In the genomic region with DNA sequence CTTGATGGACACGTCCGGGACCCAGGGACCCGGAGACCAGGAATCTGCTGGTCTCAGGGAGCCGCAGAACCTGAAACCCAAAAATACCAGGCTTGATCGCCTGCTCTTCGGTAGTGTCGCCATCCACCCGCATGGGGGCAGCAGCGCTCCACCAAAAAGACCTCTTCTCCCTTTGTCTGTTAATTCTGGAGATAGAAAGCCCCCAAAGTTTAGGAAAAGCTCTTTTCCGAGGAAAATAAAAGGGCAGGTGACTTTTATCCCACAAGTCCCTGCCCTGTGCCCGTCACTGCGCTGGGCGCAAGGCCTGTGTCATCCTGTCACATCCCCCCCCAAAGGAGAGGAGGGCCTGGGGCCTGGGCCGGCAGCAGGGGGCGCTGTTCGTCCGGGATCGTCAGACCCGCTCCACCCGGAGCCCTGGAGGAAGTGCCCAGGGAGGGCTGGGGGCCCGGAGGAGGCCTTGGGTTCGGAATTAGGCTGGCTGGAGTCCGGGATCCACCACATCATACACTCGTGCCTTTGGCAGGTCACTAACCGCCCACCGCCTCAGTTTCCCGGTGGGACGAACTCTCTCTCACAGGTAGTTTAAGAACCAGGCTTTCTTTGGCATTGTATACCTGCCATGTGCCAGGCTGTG, we compare ENCODE assay signal across 8 cellular contexts. TPM values are rescaled to one million over a fixed set of nuclear protein-coding genes. Genes with fewer than 3 reads are reported as not detected.
DNase-seq lines count a peak whose midpoint lies in the region; ATAC-seq and TF ChIP-seq lines count a peak whose summit lies in the region.

No MANE protein-coding gene starts in this region.

- DNase-seq in NCI-H82 (lab: John Stamatoyannopoulos, UW) (peak; percentile 83), NCI-H82 treated with DMSO at 0.1 percent for 48 hours (lab: John Stamatoyannopoulos, UW; ENCODE audit: unreplicated experiment) (no peak), NCI-H345 (lab: John Stamatoyannopoulos, UW) (peak; percentile 68), chondrocyte (ENCODE audit: low spot score) (no peak), left kidney (ENCODE audit: low read depth, low spot score) (peak; percentile 89)
- DNase-seq in activated CD4-positive, alpha-beta T cell treated with anti-CD3 and anti-CD28 coated beads for 36 hours, result peak; percentile 96
- DNase-seq in stimulated activated CD4-positive, alpha-beta T cell treated with anti-CD3 and anti-CD28 coated beads, Interleukin-1b, Interleukin-23, amount 100 ng/mL, for 4 hours (ENCODE audit: low read depth in 2 of 2), result peak; percentile 94 to 97

- peak; percentile 29 for ATAC-seq in HG03064 (IDR thresholded peaks at IDR 0.05; ENCODE audit: low read depth, unreplicated experiment)
- ATAC-seq in activated CD4-positive, alpha-beta T cell treated with anti-CD3 and anti-CD28 coated beads for 36 hours, result peak; percentile 10

- intact Hi-C loops in activated CD4-positive, alpha-beta T cell treated with anti-CD3 and anti-CD28 coated beads for 36 hours (cut with DNase I, micrococcal nuclease), result loop anchor here (1.0 to 10.0 kb wide), 34 partner anchors 13 to 1290 kb away; partner anchors contain the start of genes DAD1 (in 2 of the 2), HNRNPC (in 1 of the 2), LRP10 (in 1 of the 2) and MRPL52 (in 1 of the 2)

- TF ChIP-seq CTCF in chondrocyte (IDR thresholded peaks at IDR 0.05), result peak; percentile 100

- no peaks in the 10 kb centered on the region for H3K27me3 Mint-ChIP-seq in activated CD4-positive, alpha-beta T cell treated with anti-CD3 and anti-CD28 coated beads for 36 hours
- no peaks in the 10 kb centered on the region for H3K27me3 Mint-ChIP-seq in chondrocyte (ENCODE audit: low read depth)

- CTCF ChIA-PET in activated CD4-positive, alpha-beta T cell treated with anti-CD3 and anti-CD28 coated beads for 36 hours (lab: Charles Lee), result interaction anchor here (0.6 to 5.9 kb wide), 35 partner anchors 12 to 732 kb away, joined by 3 to 195 read pairs (median 5); partner anchors contain the start of genes DAD1, MMP14 and OXA1L

- H3K4me3 Mint-ChIP-seq in activated CD4-positive, alpha-beta T cell treated with anti-CD3 and anti-CD28 coated beads for 36 hours, result peak overlapping the region; percentile 76
- peak overlapping the region; percentile 65 for H3K4me3 Mint-ChIP-seq in chondrocyte (ENCODE audit: unreplicated experiment)

- peaks cover 33% of the 10 kb centered on the region for H3K36me3 Mint-ChIP-seq in activated CD4-positive, alpha-beta T cell treated with anti-CD3 and anti-CD28 coated beads for 36 hours (ENCODE audit: low read depth)
- peaks cover 6% of the 10 kb centered on the region for H3K36me3 Mint-ChIP-seq in chondrocyte (ENCODE audit: low read depth)

- no peaks in the 10 kb centered on the region for H3K9me3 Mint-ChIP-seq in activated CD4-positive, alpha-beta T cell treated with anti-CD3 and anti-CD28 coated beads for 36 hours (ENCODE audit: low read depth)
- H3K9me3 Mint-ChIP-seq in chondrocyte (ENCODE audit: low read depth), result no peaks in the 10 kb centered on the region

- POLR2A ChIA-PET in activated CD4-positive, alpha-beta T cell treated with anti-CD3 and anti-CD28 coated beads for 36 hours (lab: Charles Lee), result interaction anchor here (0.6 to 2.9 kb wide), 13 partner anchors 8 to 639 kb away, joined by 3 to 34 read pairs (median 8); partner anchors contain the start of genes DAD1 and OXA1L

- H3K4me1 Mint-ChIP-seq in activated CD4-positive, alpha-beta T cell treated with anti-CD3 and anti-CD28 coated beads for 36 hours, result peaks cover 86% of the 10 kb centered on the region
- H3K4me1 Mint-ChIP-seq in chondrocyte (ENCODE audit: low read depth), result peaks cover 37% of the 10 kb centered on the region

- peak overlapping the region; percentile 100 for H3K27ac Mint-ChIP-seq in activated CD4-positive, alpha-beta T cell treated with anti-CD3 and anti-CD28 coated beads for 36 hours
- H3K27ac Mint-ChIP-seq in chondrocyte (ENCODE audit: unreplicated experiment), result peak overlapping the region; percentile 93

RNA-seq across cellular contexts. Expression of gene DAD1, which starts 31.9 kb away (rescaled TPM):
- total RNA-seq in activated CD4-positive, alpha-beta T cell treated with anti-CD3 and anti-CD28 coated beads for 36 hours, result 100 to 1,000 TPM; 265 to 302 TPM
- total RNA-seq in chondrocyte, result 248 to 266 TPM (median 253 TPM) in 3 replicates

RNA-seq across cellular contexts. Expression of gene ABHD4, which starts 41.0 kb away (rescaled TPM):
- 10 to 100 TPM in 1 of 2 experiments, 1 to 10 TPM in 1; 8.3 to 10.5 TPM for total RNA-seq in activated CD4-positive, alpha-beta T cell treated with anti-CD3 and anti-CD28 coated beads for 36 hours
- total RNA-seq in chondrocyte, result 52.1 to 89.9 TPM (median 88.0 TPM) in 3 replicates

Comparison
In these comparisons a context has a peak if more than half of its experiments do, and no peak if none do; other contexts are left out.
1. DNase-seq: peak in NCI-H82 (single experiment), NCI-H345 (single experiment), activated CD4-positive, alpha-beta T cell treated with anti-CD3 and anti-CD28 coated beads for 36 hours (single experiment), left kidney (single experiment) and stimulated activated CD4-positive, alpha-beta T cell treated with anti-CD3 and anti-CD28 coated beads, Interleukin-1b, Interleukin-23, amount 100 ng/mL, for 4 hours (2 of 2); none in NCI-H82 treated with DMSO at 0.1 percent for 48 hours (single experiment) and chondrocyte (single experiment).